12 cellular contexts compared by ENCODE assay signal in genomic region chr7:70590126-70590854, GRCh38.
"Had no signal": no experiment of that assay in that cellular context is flagged by ENCODE, and none has a peak within 500 bp of the region (broad histone marks: within the 10 kb centered on the region; RNA-seq: fewer than 3 reads in every experiment).

No MANE protein-coding gene starts in this region.

- H3K36me3 ChIP-seq: thyroid gland had no signal

- H3K27me3 ChIP-seq: thyroid gland had no signal

- H3K9me3 ChIP-seq: thyroid gland had no signal

- DNase-seq: activated CD4-positive, alpha-beta memory T cell treated with anti-CD3 and anti-CD28 coated beads for 36 hours; activated CD4-positive, alpha-beta T cell treated with anti-CD3 and anti-CD28 coated beads for 1 hour; activated gamma-delta T cell; activated T-cell treated with anti-CD3 and anti-CD28 coated beads, Interleukin-2, amount 50 U/mL, for 48 hours; anterior cingulate cortex; cerebellar nuclear complex; dermis blood vessel endothelial cell; mammary epithelial cell; occipital lobe; right cardiac atrium; thyroid gland had no signal

- H3K4me3 ChIP-seq: thyroid gland had no signal

- H3K27ac ChIP-seq: thyroid gland had no signal

- H3K4me1 ChIP-seq: thyroid gland had no signal

- ATAC-seq: natural killer cell treated with Interleukin-12 subunit alpha and Interleukin-12 subunit beta and Interleukin-15 and Interleukin-18, amount 100 ng/mL, for 72 hours; right cardiac atrium had no signal
